Comparison of ENCODE assay signal across 24 cellular contexts in genomic region chrX:48703228-48703627, GRCh38. TPM values are rescaled to one million over a fixed set of nuclear protein-coding genes. Genes with fewer than 3 reads are reported as not detected.
A peak's percentile ranks its signal among the peaks of the same experiment; 100 is the strongest.
DNase-seq lines count a peak whose midpoint lies in the region; ATAC-seq and TF ChIP-seq lines count a peak whose summit lies in the region.
"Had no signal": no experiment of that assay in that cellular context is flagged by ENCODE, and none has a peak within 500 bp of the region (broad histone marks: within the 10 kb centered on the region; RNA-seq: fewer than 3 reads in every experiment).

No MANE protein-coding gene starts in this region.

- H4K20me1 ChIP-seq in PC-3 (ENCODE audit: low read length), result peaks cover 8% of the 10 kb centered on the region; the same call in 1 of the 2 replicates

- no peaks in the 10 kb centered on the region for H3K27me3 Mint-ChIP-seq in brain

- DNase-seq in PC-3 (no peak), cardiac septum (ENCODE audit: low spot score) (peak; percentile 5), testis (peak; percentile 48), amniotic stem cell (lab: John Stamatoyannopoulos, UW) (no peak), GM10248 (ENCODE audit: extremely low spot score) (no peak), globus pallidus (ENCODE audit: low spot score) (no peak)
- DNase-seq: COR-L47, GDM1, HCEC 1CT, Karpas-422, MM.1S, NCI-H1092, NCI-H2081, NCI-H69 had no signal

- POLR2A ChIA-PET in PC-3 (lab: Charles Lee; ENCODE audit: unreplicated experiment) (no interaction called here), GM10248 (lab: Yijun Ruan, JAX) (no interaction called here)

- no peaks in the 10 kb centered on the region for H3K4me1 Mint-ChIP-seq in brain

- 50 to 75% methylated on average over 7 of the region's 7 CpGs for WGBS in testis, 2 donors

- peak overlapping the region in 3 of 5 experiments; percentile 75 to 96 (median 85) for H3K27ac Mint-ChIP-seq in brain

- CTCF ChIA-PET in PC-3 (lab: Charles Lee) (interaction anchor here (0.6 kb wide), 1 partner anchor 52 kb away, joined by 4 read pairs; no protein-coding TSS in a partner anchor), GM10248 (lab: Yijun Ruan, JAX) (no interaction called here)

- H3K4me3 ChIP-seq in PC-3 (ENCODE audit: low read length) (no peak overlapping the region), testis (no peak overlapping the region)
- H3K4me3 ChIP-seq: GM12878, GM23248, SJSA1 had no signal

- H3K27me3 ChIP-seq in PC-3 (ENCODE audit: low read length) (no peaks in the 10 kb centered on the region), testis (no peaks in the 10 kb centered on the region)
- H3K27me3 ChIP-seq: SJSA1 had no signal

- no peak overlapping the region for H3K9ac ChIP-seq in PC-3 (ENCODE audit: low read length)
- H3K9ac ChIP-seq: GM23248 had no signal

- BruUV-seq in PC-3 (replicated peaks; lab: Mats Ljungman, UMichigan), result no TSS peak

- no peak overlapping the region; the same call in 1 of the 2 replicates for H3K4me2 ChIP-seq in PC-3 (ENCODE audit: low read length)

- H3K4me3 Mint-ChIP-seq in brain, result no peak overlapping the region
- H3K4me3 Mint-ChIP-seq: CD14-positive monocyte, IgD-negative memory B cell had no signal

- peaks cover 20% of the 10 kb centered on the region for H3K4me1 ChIP-seq in PC-3 (ENCODE audit: insufficient read depth, low read length)
- H3K4me1 ChIP-seq in testis, result no peaks in the 10 kb centered on the region
- H3K4me1 ChIP-seq: SJSA1 had no signal

- no peak for TF ChIP-seq CTCF in PC-3 (conservative IDR thresholded peaks at IDR 0.05; ENCODE audit: low read depth, low read length)
- TF ChIP-seq CTCF in brain (conservative IDR thresholded peaks at IDR 0.05), result no peak
- no peak for TF ChIP-seq CTCF in testis (IDR thresholded peaks at IDR 0.05)
- no peak for TF ChIP-seq CTCF in GM10248 (IDR thresholded peaks at IDR 0.05; ENCODE audit: control extremely low read depth, extremely low read depth, low read depth, missing control alignments)

- H3K36me3 Mint-ChIP-seq in brain, result peaks cover 5% of the 10 kb centered on the region
- H3K36me3 Mint-ChIP-seq: IgD-negative memory B cell had no signal

- H3K27ac ChIP-seq in PC-3 (ENCODE audit: low read length), result peak overlapping the region; percentile 47; the same call in 1 of the 2 replicates
- no peak overlapping the region for H3K27ac ChIP-seq in testis
- H3K27ac ChIP-seq: SJSA1 had no signal

- H3K79me2 ChIP-seq in PC-3 (ENCODE audit: low read length), result peaks cover 47% of the 10 kb centered on the region

- H3F3A ChIP-seq in PC-3 (ENCODE audit: low read length, unreplicated experiment), result peaks cover 4% of the 10 kb centered on the region

- no peaks in the 10 kb centered on the region for H3K9me2 ChIP-seq in PC-3 (replicated peaks; ENCODE audit: low read length)

- H3K36me3 ChIP-seq in PC-3 (ENCODE audit: low read depth, low read length) (peaks cover 33% of the 10 kb centered on the region), testis (ENCODE audit: low read depth, missing control alignments) (no peaks in the 10 kb centered on the region)

- H3K9me3 Mint-ChIP-seq in brain, result peaks cover 0 to 10% (median 0%) of the 10 kb centered on the region in 5 experiments
- H3K9me3 Mint-ChIP-seq: IgD-negative memory B cell had no signal

- intact Hi-C loops in PC-3 (cut with micrococcal nuclease) (no loop called here), cardiac septum (cut with DNase I) (no loop called here), testis (cut with DNase I; ENCODE audit: low total_unique reads) (no loop called here)

- no peaks in the 10 kb centered on the region for H3K9me3 ChIP-seq in PC-3 (ENCODE audit: low read length)
- no peaks in the 10 kb centered on the region for H3K9me3 ChIP-seq in testis
- H3K9me3 ChIP-seq: SJSA1 had no signal

- no peak overlapping the region for H2AFZ ChIP-seq in PC-3 (ENCODE audit: low read length)
- H2AFZ ChIP-seq: GM23248 had no signal

- TF ChIP-seq POLR2A in testis (IDR thresholded peaks at IDR 0.05), result no peak

- no peak for ATAC-seq in PC-3
- ATAC-seq: GM12878 had no signal

RNA-seq across cellular contexts. Expression of gene SUV39H1, which starts 6.7 kb away (rescaled TPM):
- total RNA-seq in PC-3 (2014; rRNA removed) (22.3 and 31.7 TPM in 2 replicates), cardiac septum (2.5 TPM), testis (10 to 100 TPM; 16.5 to 16.7 TPM)
- polyA plus RNA-seq in brain (ENCODE audit: insufficient read depth, low read depth, low replicate concordance) (10.1 TPM), testis (ENCODE audit: insufficient read depth, low read depth, low replicate concordance) (10.3 TPM)

RNA-seq across cellular contexts. Expression of gene WAS, which starts 19.6 kb away (rescaled TPM):
- total RNA-seq in PC-3 (2014; rRNA removed), result 0.66 TPM in 1 of 2 replicates, not detected in the other
- 2.9 TPM for polyA plus RNA-seq in brain (ENCODE audit: insufficient read depth, low read depth, low replicate concordance)
- 2.8 TPM for total RNA-seq in cardiac septum
- 1 to 10 TPM; 2.5 to 5.5 TPM for total RNA-seq in testis
- 4.7 TPM for polyA plus RNA-seq in testis (ENCODE audit: insufficient read depth, low read depth, low replicate concordance)
- total RNA-seq: GM23248, SJSA1 had no signal
- polyA plus RNA-seq: AG04450, GM23248 had no signal

RNA-seq across cellular contexts. Expression of gene GLOD5, which starts 58.3 kb away (rescaled TPM):
- total RNA-seq in PC-3 (2014; rRNA removed), result not detected in 2 replicates
- 1.2 TPM for polyA plus RNA-seq in brain (ENCODE audit: insufficient read depth, low read depth, low replicate concordance)
- not detected for total RNA-seq in cardiac septum
- not detected for total RNA-seq in testis
- polyA plus RNA-seq in testis (ENCODE audit: insufficient read depth, low read depth, low replicate concordance), result 0.83 TPM
- total RNA-seq: Daoy, GM12878, GM23248, OCI-LY7, RPMI7951, SJSA1 had no signal
- polyA plus RNA-seq: AG04450, CD14-positive monocyte, GM12878, GM23248, IgD-negative memory B cell had no signal

Comparison
In these comparisons a context has a peak if more than half of its experiments do, and no peak if none do; other contexts are left out.
1. DNase-seq: peak in cardiac septum (single experiment) and testis (single experiment); none in PC-3 (single experiment), amniotic stem cell (single experiment), GM10248 (single experiment) and globus pallidus (single experiment).